Comparison of ENCODE assay signal across 1 cellular context in genomic region chr10:10128387-10128786, GRCh38.
TF ChIP-seq lines count a peak whose summit lies in the region.

No MANE protein-coding gene starts in this region.

TF ChIP-seq in GM23338, 12 proteins besides CTCF, POLR2A, EP300 and RAD21 (continued from another document):
- no peak for TF ChIP-seq ZNF462 (CRISPR knock-in tag; IDR thresholded peaks at IDR 0.05)
- TF ChIP-seq, protein P1, sequence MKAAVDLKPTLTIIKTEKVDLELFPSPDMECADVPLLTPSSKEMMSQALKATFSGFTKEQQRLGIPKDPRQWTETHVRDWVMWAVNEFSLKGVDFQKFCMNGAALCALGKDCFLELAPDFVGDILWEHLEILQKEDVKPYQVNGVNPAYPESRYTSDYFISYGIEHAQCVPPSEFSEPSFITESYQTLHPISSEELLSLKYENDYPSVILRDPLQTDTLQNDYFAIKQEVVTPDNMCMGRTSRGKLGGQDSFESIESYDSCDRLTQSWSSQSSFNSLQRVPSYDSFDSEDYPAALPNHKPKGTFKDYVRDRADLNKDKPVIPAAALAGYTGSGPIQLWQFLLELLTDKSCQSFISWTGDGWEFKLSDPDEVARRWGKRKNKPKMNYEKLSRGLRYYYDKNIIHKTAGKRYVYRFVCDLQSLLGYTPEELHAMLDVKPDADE (IDR thresholded peaks at IDR 0.05): no peak
